ENCODE assay signal across 8 cellular contexts in genomic region chr6:28124971-28125353, GRCh38. TPM values are rescaled to one million over a fixed set of nuclear protein-coding genes. Genes with fewer than 3 reads are reported as not detected.
A peak's percentile ranks its signal among the peaks of the same experiment; 100 is the strongest.
DNase-seq lines count a peak whose midpoint lies in the region; ATAC-seq and TF ChIP-seq lines count a peak whose summit lies in the region.

No MANE protein-coding gene starts in this region.

- no peak overlapping the region for H3K27ac ChIP-seq in AG04450 (ENCODE audit: low read depth, low read length)

- CTCF ChIA-PET in AG04450 (lab: Charles Lee), result interaction anchor here (0.6 to 1.4 kb wide), 2 partner anchors 207 to 259 kb away, joined by 3 read pairs; no protein-coding TSS in a partner anchor

- peak overlapping the region; percentile 98 for H3K4me3 Mint-ChIP-seq in type B pancreatic cell

- H3K9me3 ChIP-seq in AG04450 (ENCODE audit: control insufficient read depth, insufficient read depth, low read length) (no peaks in the 10 kb centered on the region), HAP-1 (no peaks in the 10 kb centered on the region)

- in situ Hi-C loops in HAP-1 (cut with MboI; ENCODE audit: low sequenced_read_pairs), result loop anchor here (25.0 kb wide), 1 partner anchor 137 kb away; the partner anchor contains the start of genes NKAPL, ZKSCAN4 and ZSCAN26

- H3K4me1 Mint-ChIP-seq in type B pancreatic cell (ENCODE audit: unreplicated experiment), result peaks cover 19% of the 10 kb centered on the region

- H3K4me1 ChIP-seq in HAP-1, result peaks cover 11% of the 10 kb centered on the region

- TF ChIP-seq CTCF in AG04450 (IDR thresholded peaks at IDR 0.05; ENCODE audit: low read depth, low read length) (no peak), type B pancreatic cell (conservative IDR thresholded peaks at IDR 0.05) (no peak)

- H3K36me3 ChIP-seq in HAP-1 (replicated peaks), result peaks cover 34% of the 10 kb centered on the region

- DNase-seq in AG04450 (ENCODE audit: low read depth, low spot score), result no peak
- DNase-seq in HAP-1 (ENCODE audit: low spot score in 2 of 2), result no peak
- DNase-seq in activated naive CD4-positive, alpha-beta T cell treated with anti-CD3 and anti-CD28 coated beads, Interleukin-2, amount 50 U/mL, for 72 hours (ENCODE audit: low spot score in 2 of 2), result no peak
- DNase-seq in left colon, result no peak
- no peak for DNase-seq in type B pancreatic cell (ENCODE audit: extremely low spot score, unreplicated experiment)

- no peaks in the 10 kb centered on the region for H3K9me3 Mint-ChIP-seq in activated naive CD4-positive, alpha-beta T cell treated with anti-CD3 and anti-CD28 coated beads, Interleukin-2, amount 50 U/mL, for 72 hours
- no peaks in the 10 kb centered on the region for H3K9me3 Mint-ChIP-seq in type B pancreatic cell

- peak; percentile 28 to 31 for ATAC-seq in activated naive CD4-positive, alpha-beta T cell treated with anti-CD3 and anti-CD28 coated beads, Interleukin-2, amount 50 U/mL, for 72 hours
- ATAC-seq in left colon (peak; percentile 49), GM18861 (IDR thresholded peaks at IDR 0.05; ENCODE audit: unreplicated experiment) (no peak), HG03342 (IDR thresholded peaks at IDR 0.05; ENCODE audit: unreplicated experiment) (no peak), HG02970 (IDR thresholded peaks at IDR 0.05; ENCODE audit: low FRiP score, unreplicated experiment) (no peak)

- POLR2A ChIA-PET in AG04450 (lab: Yijun Ruan, JAX), result interaction anchor here (1.6 kb wide), 1 partner anchor 17 kb away, joined by 14 read pairs; the partner anchor contains the start of gene ZKSCAN8

- peaks cover 25 to 37% of the 10 kb centered on the region in 2 donors for H3K36me3 Mint-ChIP-seq in activated naive CD4-positive, alpha-beta T cell treated with anti-CD3 and anti-CD28 coated beads, Interleukin-2, amount 50 U/mL, for 72 hours
- H3K36me3 Mint-ChIP-seq in type B pancreatic cell, result peaks cover 13% of the 10 kb centered on the region

- H3K27me3 ChIP-seq in AG04450 (ENCODE audit: control insufficient read depth, insufficient read depth, low read length) (no peaks in the 10 kb centered on the region), HAP-1 (ENCODE audit: low read depth) (no peaks in the 10 kb centered on the region)

- H3K27ac Mint-ChIP-seq in activated naive CD4-positive, alpha-beta T cell treated with anti-CD3 and anti-CD28 coated beads, Interleukin-2, amount 50 U/mL, for 72 hours, result peak overlapping the region; percentile 86 to 94
- H3K27ac Mint-ChIP-seq in type B pancreatic cell, result peak overlapping the region; percentile 89

- no peaks in the 10 kb centered on the region for H3K27me3 Mint-ChIP-seq in type B pancreatic cell

- intact Hi-C loops in left colon (cut with DNase I, micrococcal nuclease), result no loop called here

- peak overlapping the region; percentile 93 for H3K4me3 ChIP-seq in AG04450 (ENCODE audit: low read depth, low read length)
- peak overlapping the region; percentile 66 for H3K4me3 ChIP-seq in HAP-1

RNA-seq across cellular contexts. Expression of gene ZSCAN16, which starts 0.6 kb away (rescaled TPM):
- 2.7 and 3.2 TPM in 2 replicates for polyA plus RNA-seq in AG04450 (2011; rRNA removed)
- 3.0 and 3.6 TPM in 2 replicates for polyA minus RNA-seq in AG04450 (2011; rRNA and poly(A)+ RNA removed)
- 1 to 10 TPM; 3.3 to 3.5 TPM for total RNA-seq in activated naive CD4-positive, alpha-beta T cell treated with anti-CD3 and anti-CD28 coated beads, Interleukin-2, amount 50 U/mL, for 72 hours
- total RNA-seq in left colon, result 1 to 10 TPM; 7.1 to 8.6 TPM
- 8.9 and 12.1 TPM in 2 replicates for total RNA-seq in type B pancreatic cell (ENCODE audit: low replicate concordance)

RNA-seq across cellular contexts. Expression of gene ZKSCAN8, which starts 16.7 kb away (rescaled TPM):
- polyA plus RNA-seq in AG04450 (2011; rRNA removed), result 11.5 and 15.0 TPM in 2 replicates
- polyA minus RNA-seq in AG04450 (2011; rRNA and poly(A)+ RNA removed), result 30.4 and 33.3 TPM in 2 replicates
- total RNA-seq in activated naive CD4-positive, alpha-beta T cell treated with anti-CD3 and anti-CD28 coated beads, Interleukin-2, amount 50 U/mL, for 72 hours, result 10 to 100 TPM; 21.7 to 26.0 TPM
- total RNA-seq in left colon, result 10 to 100 TPM; 10.7 to 13.4 TPM
- 22.1 and 37.5 TPM in 2 replicates for total RNA-seq in type B pancreatic cell (ENCODE audit: low replicate concordance)

RNA-seq across cellular contexts. Expression of gene ZNF165, which starts 44.6 kb away (rescaled TPM):
- 0.14 and 0.15 TPM in 2 replicates for polyA plus RNA-seq in AG04450 (2011; rRNA removed)
- 0.17 and 0.18 TPM in 2 replicates for polyA minus RNA-seq in AG04450 (2011; rRNA and poly(A)+ RNA removed)
- 10 to 100 TPM in 1 of 2 donors, 1 to 10 TPM in 1; 2.1 to 35.7 TPM for total RNA-seq in activated naive CD4-positive, alpha-beta T cell treated with anti-CD3 and anti-CD28 coated beads, Interleukin-2, amount 50 U/mL, for 72 hours
- total RNA-seq in left colon (1 to 10 TPM; 4.6 to 5.8 TPM), type B pancreatic cell (ENCODE audit: low replicate concordance) (4.3 and 8.4 TPM in 2 replicates)

Comparison
In these comparisons a context has a peak if more than half of its experiments do, and no peak if none do; other contexts are left out.
1. ATAC-seq: peak in activated naive CD4-positive, alpha-beta T cell treated with anti-CD3 and anti-CD28 coated beads, Interleukin-2, amount 50 U/mL, for 72 hours (2 of 2) and left colon (single experiment); none in GM18861 (single experiment), HG03342 (single experiment) and HG02970 (single experiment).